In the genomic region with DNA sequence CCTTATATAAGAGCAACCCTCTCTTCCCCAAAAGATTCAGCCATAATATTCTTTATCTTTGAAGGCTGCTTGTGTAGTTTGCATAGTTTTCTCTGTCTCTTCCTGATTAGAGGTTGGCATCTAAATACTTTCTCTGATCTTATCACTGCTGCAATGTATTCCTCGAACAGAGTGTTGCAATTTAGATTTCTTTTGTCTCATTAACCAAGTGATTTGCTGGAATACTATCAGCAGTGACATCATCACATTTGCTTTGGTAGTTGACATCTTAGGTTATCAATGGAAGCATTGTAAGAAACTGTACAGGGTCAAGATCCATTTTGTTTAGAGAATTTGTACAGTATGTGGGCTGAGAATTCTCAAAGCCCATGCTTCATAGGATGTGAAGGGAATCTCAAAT, we compare ENCODE assay signal across 30 cellular contexts.
DNase-seq lines count a peak whose midpoint lies in the region; ATAC-seq, FAIRE-seq and TF ChIP-seq lines count a peak whose summit lies in the region.
"Had no signal": no experiment of that assay in that cellular context is flagged by ENCODE, and none has a peak within 500 bp of the region (broad histone marks: within the 10 kb centered on the region; RNA-seq: fewer than 3 reads in every experiment).

No MANE protein-coding gene starts in this region.

- no peak overlapping the region for H3K56ac ChIP-seq in IMR-90 (ENCODE audit: extremely low read depth, insufficient read depth, low read length)

- TF ChIP-seq CTCF in 22Rv1 (IDR thresholded peaks at IDR 0.05), result no peak
- TF ChIP-seq CTCF in IMR-90 (conservative IDR thresholded peaks at IDR 0.05; ENCODE audit: low read depth, low read length), result no peak
- TF ChIP-seq CTCF in astrocyte (IDR thresholded peaks at IDR 0.05; ENCODE audit: insufficient read depth, low read depth, low read length), result no peak

- H3K4me2 ChIP-seq in IMR-90 (ENCODE audit: low read depth, low read length) (no peak overlapping the region), astrocyte (ENCODE audit: low read length) (no peak overlapping the region)
- H3K4me2 ChIP-seq: A549 had no signal

- H4K8ac ChIP-seq in IMR-90 (ENCODE audit: low read depth in 2 of 2, low read length in 2 of 2), result no peak overlapping the region

- WGBS in IMR-90 (ENCODE audit: extremely low coverage in 2 of 2, insufficient read length in 1 of 2), 2 experiments, result no CpG with 5 or more reads among the region's 1 CpG

- no peak for TF ChIP-seq RAD21 in IMR-90 (IDR thresholded peaks at IDR 0.05; ENCODE audit: low read length)

- H2BK20ac ChIP-seq in IMR-90 (ENCODE audit: low read depth, low read length), result no peak overlapping the region

- H3K4me1 ChIP-seq in IMR-90 (ENCODE audit: control insufficient read depth, insufficient read depth, low read length) (no peaks in the 10 kb centered on the region), astrocyte (ENCODE audit: insufficient read depth, low read length) (no peaks in the 10 kb centered on the region)
- H3K4me1 ChIP-seq: A549 had no signal

- H3K79me1 ChIP-seq in IMR-90 (ENCODE audit: low read depth in 1 of 2, low read length in 2 of 2), result no peaks in the 10 kb centered on the region

- no peak for FAIRE-seq in astrocyte (lab: Jason Lieb, UNC)
- FAIRE-seq: A549, H1, urothelium cell line had no signal

- H3K27ac ChIP-seq in 22Rv1 (0 out of 2 replicates have a peak overlapping the region, but pooled peaks have one; percentile 8), IMR-90 (ENCODE audit: insufficient read depth, low read length) (no peak overlapping the region), astrocyte (ENCODE audit: low read depth, low read length) (no peak overlapping the region)
- H3K27ac ChIP-seq: A549, coronary artery, foreskin keratinocyte, SK-N-MC had no signal

- TF ChIP-seq POLR2A in IMR-90 (IDR thresholded peaks at IDR 0.05; ENCODE audit: low read depth, low read length), result no peak

- H4K5ac ChIP-seq in IMR-90 (ENCODE audit: low read depth, low read length), result no peak overlapping the region

- no peak overlapping the region for H4K91ac ChIP-seq in IMR-90 (ENCODE audit: insufficient read depth, low read depth, low read length)

- no peak overlapping the region for H2BK15ac ChIP-seq in IMR-90 (ENCODE audit: low read depth, low read length)

- intact Hi-C loops in IMR-90 (cut with micrococcal nuclease), result no loop called here

- CTCF ChIA-PET in IMR-90 (lab: Yijun Ruan, JAX), result no interaction called here

- no peak overlapping the region for H3K18ac ChIP-seq in IMR-90 (ENCODE audit: low read depth, low read length)

- peaks cover 2% of the 10 kb centered on the region for H3K36me3 Mint-ChIP-seq in astrocyte (ENCODE audit: low read depth, unreplicated experiment)
- H3K36me3 Mint-ChIP-seq: activated naive CD4-positive, alpha-beta T cell treated with anti-CD3 and anti-CD28 coated beads, Interleukin-2, amount 10 ng/mL, durations not matched to agents 7 days and 5 days; CD4-positive, alpha-beta memory T cell; stimulated activated effector memory CD8-positive, alpha-beta T cell treated with anti-CD3 and anti-CD28 coated beads, Interleukin-12 subunit alpha, Interleukin-12 subunit beta, amount 100 ng/mL, for 72 hours; WTC11 had no signal

- no peak overlapping the region for H3K4me3 Mint-ChIP-seq in astrocyte (ENCODE audit: unreplicated experiment)
- H3K4me3 Mint-ChIP-seq: activated naive CD4-positive, alpha-beta T cell treated with anti-CD3 and anti-CD28 coated beads, Interleukin-2, amount 10 ng/mL, durations not matched to agents 7 days and 5 days; CD4-positive, alpha-beta memory T cell; nephron progenitor cell; stimulated activated effector memory CD8-positive, alpha-beta T cell treated with anti-CD3 and anti-CD28 coated beads, Interleukin-12 subunit alpha, Interleukin-12 subunit beta, amount 100 ng/mL, for 72 hours; WTC11 had no signal

- H3K4ac ChIP-seq in IMR-90 (ENCODE audit: low read depth, low read length), result no peak overlapping the region

- H3K23ac ChIP-seq in IMR-90 (ENCODE audit: low read depth, low read length), result no peak overlapping the region

- H3K9me3 ChIP-seq in IMR-90 (ENCODE audit: control insufficient read depth, insufficient read depth, low read length) (no peaks in the 10 kb centered on the region), astrocyte (ENCODE audit: insufficient read depth, low read depth, low read length) (no peaks in the 10 kb centered on the region)
- H3K9me3 ChIP-seq: A549 had no signal

- H3K27me3 Mint-ChIP-seq in astrocyte (ENCODE audit: low read depth, unreplicated experiment), result no peaks in the 10 kb centered on the region

- ATAC-seq in IMR-90 (ENCODE audit: low read depth), result no peak; the same call in 1 of the 2 replicates
- no peak for ATAC-seq in HG02981 (IDR thresholded peaks at IDR 0.05; ENCODE audit: unreplicated experiment)
- ATAC-seq in HG03175 (IDR thresholded peaks at IDR 0.05; ENCODE audit: unreplicated experiment), result no peak
- ATAC-seq: A549; foreskin keratinocyte; right cardiac atrium; stimulated activated effector memory CD8-positive, alpha-beta T cell treated with anti-CD3 and anti-CD28 coated beads, Interleukin-12 subunit alpha, Interleukin-12 subunit beta, amount 100 ng/mL, for 72 hours; WTC11 had no signal

- no peak overlapping the region for H3K27ac Mint-ChIP-seq in astrocyte (ENCODE audit: unreplicated experiment)
- H3K27ac Mint-ChIP-seq: activated naive CD4-positive, alpha-beta T cell treated with anti-CD3 and anti-CD28 coated beads, Interleukin-2, amount 10 ng/mL, durations not matched to agents 7 days and 5 days; CD4-positive, alpha-beta memory T cell; nephron progenitor cell; stimulated activated effector memory CD8-positive, alpha-beta T cell treated with anti-CD3 and anti-CD28 coated beads, Interleukin-12 subunit alpha, Interleukin-12 subunit beta, amount 100 ng/mL, for 72 hours; WTC11 had no signal

- H3K36me3 ChIP-seq in IMR-90 (ENCODE audit: control insufficient read depth, insufficient read depth, low read length), result no peaks in the 10 kb centered on the region
- H3K36me3 ChIP-seq in astrocyte (ENCODE audit: insufficient read depth, low read length), result no peaks in the 10 kb centered on the region

- H3K79me2 ChIP-seq in astrocyte (ENCODE audit: insufficient read depth, low read length), result no peaks in the 10 kb centered on the region

- H3K9me3 Mint-ChIP-seq in astrocyte (ENCODE audit: unreplicated experiment), result peaks cover 5% of the 10 kb centered on the region
- H3K9me3 Mint-ChIP-seq: activated naive CD4-positive, alpha-beta T cell treated with anti-CD3 and anti-CD28 coated beads, Interleukin-2, amount 10 ng/mL, durations not matched to agents 7 days and 5 days; stimulated activated effector memory CD8-positive, alpha-beta T cell treated with anti-CD3 and anti-CD28 coated beads, Interleukin-12 subunit alpha, Interleukin-12 subunit beta, amount 100 ng/mL, for 72 hours had no signal

- H3K4me3 ChIP-seq in IMR-90 (ENCODE audit: insufficient read depth, low read depth, low read length) (no peak overlapping the region), astrocyte (ENCODE audit: insufficient read depth, low read depth, low read length) (no peak overlapping the region)
- H3K4me3 ChIP-seq: A549, coronary artery, lung, SK-N-MC had no signal

- H2BK120ac ChIP-seq in IMR-90 (ENCODE audit: low read depth, low read length), result no peak overlapping the region

- no peak overlapping the region for H2BK5ac ChIP-seq in IMR-90 (ENCODE audit: low read depth, low read length, poor library complexity, severe bottlenecking)

- H3K9ac ChIP-seq in IMR-90 (ENCODE audit: low read depth, low read length) (no peak overlapping the region), astrocyte (ENCODE audit: low read length) (no peak overlapping the region)

- H2AK5ac ChIP-seq in IMR-90 (ENCODE audit: low read depth, low read length), result no peak overlapping the region

- no peaks in the 10 kb centered on the region for H4K20me1 ChIP-seq in IMR-90 (ENCODE audit: insufficient read depth, low read length)
- no peaks in the 10 kb centered on the region for H4K20me1 ChIP-seq in astrocyte (ENCODE audit: insufficient read depth, low read length)

- H2AK9ac ChIP-seq in IMR-90 (replicated peaks; ENCODE audit: low read depth, low read length, poor library complexity), result no peak overlapping the region

- H2AFZ ChIP-seq in IMR-90 (replicated peaks; ENCODE audit: low read length, poor library complexity) (no peak overlapping the region), astrocyte (ENCODE audit: low read depth, low read length) (no peak overlapping the region)

- dilution Hi-C loops in IMR-90 (cut with HindIII; ENCODE audit: low sequenced_read_pairs, unreplicated experiment), result no loop called here

- no peaks in the 10 kb centered on the region for H3K9me1 ChIP-seq in IMR-90 (ENCODE audit: insufficient read depth, low read length)

- DNase-seq in IMR-90 (peak; percentile 39), astrocyte (ENCODE audit: low read depth) (peak; percentile 63), non-pigmented ciliary epithelial cell (ENCODE audit: low read depth) (peak; percentile 8), NCI-H128 (lab: John Stamatoyannopoulos, UW; ENCODE audit: unreplicated experiment) (no peak), mesenteric fat pad (ENCODE audit: low spot score) (no peak)
- DNase-seq: activated naive CD4-positive, alpha-beta T cell treated with anti-CD3 and anti-CD28 coated beads, Interleukin-2, amount 10 ng/mL, durations not matched to agents 7 days and 5 days; amygdala; CD4-positive, alpha-beta memory T cell; effector memory CD4-positive, alpha-beta T cell; foreskin keratinocyte; KBM-7; MM.1S; NCI-H1417; NCI-H2081; NCI-H446 treated with DMSO at 0.1 percent for 48 hours; nephron progenitor cell; right cardiac atrium; stimulated activated CD4-positive, alpha-beta T cell treated with anti-CD3 and anti-CD28 coated beads, Interleukin-12 subunit alpha, Interleukin-12 subunit beta, amount 100 ng/mL, for 4 hours; stimulated activated CD4-positive, alpha-beta T cell treated with anti-CD3 and anti-CD28 coated beads, Interleukin-4, amount 100 ng/mL, for 1 hour had no signal

- in situ Hi-C loops in IMR-90 (cut with MboI; ENCODE audit: low sequenced_read_pairs), result loop anchor here (25.0 kb wide), 1 partner anchor 910 kb away; no protein-coding TSS in a partner anchor

- no peaks in the 10 kb centered on the region for H3K27me3 ChIP-seq in IMR-90 (ENCODE audit: control insufficient read depth, insufficient read depth, low read length)
- H3K27me3 ChIP-seq in astrocyte (ENCODE audit: insufficient read depth, low read length), result no peaks in the 10 kb centered on the region
- H3K27me3 ChIP-seq: foreskin keratinocyte had no signal

- POLR2A ChIA-PET in IMR-90 (lab: Charles Lee; ENCODE audit: unreplicated experiment), result no interaction called here

- H3K14ac ChIP-seq in IMR-90 (replicated peaks; ENCODE audit: low read depth, low read length), result no peak overlapping the region

- peaks cover 4% of the 10 kb centered on the region for H3K4me1 Mint-ChIP-seq in astrocyte (ENCODE audit: low read depth, unreplicated experiment)
- H3K4me1 Mint-ChIP-seq: activated naive CD4-positive, alpha-beta T cell treated with anti-CD3 and anti-CD28 coated beads, Interleukin-2, amount 10 ng/mL, durations not matched to agents 7 days and 5 days; CD4-positive, alpha-beta memory T cell; stimulated activated effector memory CD8-positive, alpha-beta T cell treated with anti-CD3 and anti-CD28 coated beads, Interleukin-12 subunit alpha, Interleukin-12 subunit beta, amount 100 ng/mL, for 72 hours had no signal

- BruUV-seq in IMR-90 (replicated peaks; lab: Mats Ljungman, UMichigan), result no TSS peak

TF ChIP-seq in IMR-90, 13 proteins besides CTCF, POLR2A, EP300 and RAD21 (continues in another document):
- no peak for TF ChIP-seq CHD1 (IDR thresholded peaks at IDR 0.05; ENCODE audit: low read depth, low read length)

Comparison
In these comparisons a context has a peak if more than half of its experiments do, and no peak if none do; other contexts are left out.
1. DNase-seq: peak in IMR-90 (single experiment), astrocyte (single experiment) and non-pigmented ciliary epithelial cell (single experiment); none in NCI-H128 (single experiment) and mesenteric fat pad (single experiment).